In genomic region chr19:11578342-11579142, GRCh38 we compare ENCODE assay signal across 9 cellular contexts. TPM values are rescaled to one million over a fixed set of nuclear protein-coding genes. Genes with fewer than 3 reads are reported as not detected.
A peak's percentile ranks its signal among the peaks of the same experiment; 100 is the strongest.
DNase-seq lines count a peak whose midpoint lies in the region; ATAC-seq and TF ChIP-seq lines count a peak whose summit lies in the region.
"Had no signal": no experiment of that assay in that cellular context is flagged by ENCODE, and none has a peak within 500 bp of the region (broad histone marks: within the 10 kb centered on the region; RNA-seq: fewer than 3 reads in every experiment).

No MANE protein-coding gene starts in this region.

- peak overlapping the region; percentile 3 for H4K8ac ChIP-seq in neuronal stem cell (ENCODE audit: low read depth, low read length)

- no peaks in the 10 kb centered on the region for H3K79me1 ChIP-seq in neuronal stem cell (ENCODE audit: low read depth, low read length)

- H3K4me2 ChIP-seq in neuronal stem cell (ENCODE audit: insufficient read depth, low read length, poor library complexity, severe bottlenecking), result peak overlapping the region; percentile 40

- H2BK12ac ChIP-seq in neuronal stem cell (ENCODE audit: low read length), result peak overlapping the region; percentile 2

- H3K4ac ChIP-seq in neuronal stem cell (ENCODE audit: low read length), result peak overlapping the region; percentile 66

- WGBS in neuronal stem cell (ENCODE audit: extremely low coverage in 2 of 2, insufficient read length in 2 of 2, insufficient replicate concordance in 1 of 2), 2 donors, result no CpG with 5 or more reads among the region's 58 CpGs

- in situ Hi-C loops in GM18951 (cut with MboI; ENCODE audit: low sequenced_read_pairs, unreplicated experiment), result no loop called here

- H4K91ac ChIP-seq in neuronal stem cell (ENCODE audit: low read depth, low read length, poor library complexity), result no peak overlapping the region

- no peak overlapping the region for H3K27ac ChIP-seq in neuronal stem cell (replicated peaks; ENCODE audit: low read length)

- no peak overlapping the region for H2BK5ac ChIP-seq in neuronal stem cell (ENCODE audit: low read length)

- peak; percentile 42 for TF ChIP-seq POLR2A in GM18951 (IDR thresholded peaks at IDR 0.05; ENCODE audit: extremely low read depth, insufficient read depth, insufficient read length)

- H3K27me3 ChIP-seq in neuronal stem cell (ENCODE audit: control insufficient read depth in 3 of 3, insufficient read depth in 3 of 3, low read depth in 1 of 3, low read length in 3 of 3), result peaks cover 0 to 14% (median 5%) of the 10 kb centered on the region in 3 experiments
- H3K27me3 ChIP-seq: uterus had no signal

- H3K9ac ChIP-seq in neuronal stem cell (ENCODE audit: low read depth, low read length, poor library complexity), result peak overlapping the region; percentile 77

- H2BK120ac ChIP-seq in neuronal stem cell (ENCODE audit: low read depth, low read length), result peak overlapping the region; percentile 74

- peak overlapping the region; percentile 81 for H2AK5ac ChIP-seq in neuronal stem cell (ENCODE audit: low read depth, low read length)

- H3K4me3 ChIP-seq in neuronal stem cell (ENCODE audit: low read length in 2 of 2), result peak overlapping the region in 1 of 2 donors; percentile 47

- ATAC-seq in esophagus mucosa, result peak; percentile 62
- no peak for ATAC-seq in HG03025 (IDR thresholded peaks at IDR 0.05; ENCODE audit: low FRiP score, unreplicated experiment)

- peak overlapping the region; percentile 81 for H2AFZ ChIP-seq in neuronal stem cell (ENCODE audit: low read length)

- peak; percentile 43 for DNase-seq in activated CD4-positive, alpha-beta T cell treated with anti-CD3 and anti-CD28 coated beads for 48 hours
- no peak for DNase-seq in neuronal stem cell (ENCODE audit: low spot score)
- DNase-seq in hepatic stellate cell (ENCODE audit: low spot score), result no peak
- no peak for DNase-seq in NCI-H345 (lab: John Stamatoyannopoulos, UW)
- DNase-seq in NCI-H526 treated with DMSO at 0.1 percent for 48 hours (lab: John Stamatoyannopoulos, UW), result no peak

- H3K23ac ChIP-seq in neuronal stem cell (ENCODE audit: low read depth, low read length, poor library complexity), result peak overlapping the region; percentile 93

- peak overlapping the region; percentile 97 for H2BK15ac ChIP-seq in neuronal stem cell (ENCODE audit: low read length)

- peaks cover 6 to 9% of the 10 kb centered on the region in 2 donors for H3K4me1 ChIP-seq in neuronal stem cell (ENCODE audit: control insufficient read depth in 2 of 2, insufficient read depth in 1 of 2, low read depth in 1 of 2, low read length in 2 of 2)
- H3K4me1 ChIP-seq: uterus had no signal

- H3K9me3 ChIP-seq in neuronal stem cell (replicated peaks in 1 of 2; ENCODE audit: control insufficient read depth in 2 of 2, insufficient read depth in 1 of 2, low read depth in 1 of 2, low read length in 2 of 2), result peaks cover 0 to 2% of the 10 kb centered on the region in 2 donors
- H3K9me3 ChIP-seq: uterus had no signal

- H3K36me3 ChIP-seq in neuronal stem cell (replicated peaks in 1 of 2; ENCODE audit: control insufficient read depth in 2 of 2, insufficient read depth in 2 of 2, low read length in 2 of 2), result no peaks in the 10 kb centered on the region
- H3K36me3 ChIP-seq: uterus had no signal

- peak overlapping the region; percentile 82 for H3K14ac ChIP-seq in neuronal stem cell (ENCODE audit: low read length)

- H3K18ac ChIP-seq in neuronal stem cell (ENCODE audit: low read length), result peak overlapping the region; percentile 95

RNA-seq across cellular contexts. Expression of gene ACP5, which starts 1.1 kb away (rescaled TPM):
- 34.6 TPM for total RNA-seq in esophagus mucosa
- 1.1 TPM for polyA plus RNA-seq in neuronal stem cell (2013, experiment 1 of 2)
- polyA plus RNA-seq in neuronal stem cell (2013, experiment 2 of 2), result 0.91 TPM

RNA-seq across cellular contexts. Expression of gene ZNF627, which starts 18.7 kb away (rescaled TPM):
- 4.1 TPM for total RNA-seq in esophagus mucosa
- 11.6 TPM for polyA plus RNA-seq in neuronal stem cell (2013, experiment 1 of 2)
- polyA plus RNA-seq in neuronal stem cell (2013, experiment 2 of 2), result 11.4 TPM

RNA-seq across cellular contexts. Expression of gene ELOF1, which starts 19.5 kb away (rescaled TPM):
- total RNA-seq in esophagus mucosa, result 34.9 TPM
- 58.7 TPM for polyA plus RNA-seq in neuronal stem cell (2013, experiment 1 of 2)
- 59.3 TPM for polyA plus RNA-seq in neuronal stem cell (2013, experiment 2 of 2)

RNA-seq across cellular contexts. Expression of gene CNN1, which starts 39.9 kb away (rescaled TPM):
- total RNA-seq in esophagus mucosa, result 8.3 TPM
- polyA plus RNA-seq in neuronal stem cell (2013, experiment 1 of 2), result 24.1 TPM
- polyA plus RNA-seq in neuronal stem cell (2013, experiment 2 of 2), result 22.1 TPM

RNA-seq across cellular contexts. Expression of gene ECSIT, which starts 49.6 kb away (rescaled TPM):
- 32.8 TPM for total RNA-seq in esophagus mucosa
- 30.6 TPM for polyA plus RNA-seq in neuronal stem cell (2013, experiment 1 of 2)
- 28.7 TPM for polyA plus RNA-seq in neuronal stem cell (2013, experiment 2 of 2)
